Comparison of ENCODE assay signal across 21 cellular contexts in the genomic region with DNA sequence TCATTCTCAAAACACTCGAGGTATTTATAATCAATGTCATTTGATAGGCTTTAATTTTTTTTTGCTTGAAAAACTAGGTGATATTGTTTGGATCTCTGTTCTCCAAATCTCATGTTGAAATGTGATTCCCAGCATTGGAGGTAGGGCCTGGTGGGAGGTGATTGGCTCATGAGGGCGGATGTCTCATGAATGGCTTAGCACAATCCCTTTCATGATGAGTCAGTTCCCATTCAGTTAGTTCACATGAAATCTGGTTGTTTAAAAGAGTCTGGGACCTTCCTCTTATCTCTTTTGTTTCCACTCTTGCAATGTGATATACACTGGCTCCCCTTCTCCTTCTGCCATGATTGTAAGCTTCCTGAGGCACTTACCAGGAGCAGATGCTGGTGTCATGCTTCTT.
"Had no signal": no experiment of that assay in that cellular context is flagged by ENCODE, and none has a peak within 500 bp of the region (broad histone marks: within the 10 kb centered on the region; RNA-seq: fewer than 3 reads in every experiment).

No MANE protein-coding gene starts in this region.

- H3K27ac Mint-ChIP-seq: activated CD4-positive, alpha-beta T cell treated with anti-CD3 and anti-CD28 coated beads, Interleukin-2, amount 10 ng/mL, durations not matched to agents 7 days and 5 days; activated CD8-positive, alpha-beta T cell treated with anti-CD3 and anti-CD28 coated beads, Interleukin-2, amount 10 ng/mL, durations not matched to agents 7 days and 5 days; activated naive CD4-positive, alpha-beta T cell treated with anti-CD3 and anti-CD28 coated beads, Interleukin-2, amount 50 U/mL, for 72 hours; natural killer cell had no signal

- H3K9me3 Mint-ChIP-seq: activated CD4-positive, alpha-beta T cell treated with anti-CD3 and anti-CD28 coated beads, Interleukin-2, amount 10 ng/mL, durations not matched to agents 7 days and 5 days had no signal

- H3K4me3 ChIP-seq: ascending aorta, lower lobe of right lung, ovary, prostate gland, spleen, thoracic aorta, upper lobe of left lung had no signal

- H3K27me3 Mint-ChIP-seq: activated CD4-positive, alpha-beta T cell treated with anti-CD3 and anti-CD28 coated beads, Interleukin-2, amount 10 ng/mL, durations not matched to agents 7 days and 5 days had no signal

- DNase-seq: activated CD4-positive, alpha-beta T cell treated with anti-CD3 and anti-CD28 coated beads, Interleukin-2, amount 10 ng/mL, durations not matched to agents 7 days and 5 days; activated CD8-positive, alpha-beta T cell treated with anti-CD3 and anti-CD28 coated beads, Interleukin-2, amount 10 ng/mL, durations not matched to agents 7 days and 5 days; activated gamma-delta T cell treated with Interleukin-2 at 50 U/mL for 16 hours; activated T-cell treated with anti-CD3 and anti-CD28 coated beads, Interleukin-2, amount 50 U/mL, for 1 hour; cerebellar nuclear complex; lower lobe of right lung; natural killer cell; ovary; spleen; stimulated activated CD4-positive, alpha-beta T cell treated with anti-CD3 and anti-CD28 coated beads, Interleukin-4, amount 100 ng/mL, for 1 hour; stimulated activated naive CD4-positive, alpha-beta T cell; SW 1271; T-helper 2 cell; upper lobe of left lung had no signal

- H3K27me3 ChIP-seq: ascending aorta, ovary, spleen, upper lobe of left lung had no signal

- H3K4me3 Mint-ChIP-seq: activated CD4-positive, alpha-beta T cell treated with anti-CD3 and anti-CD28 coated beads, Interleukin-2, amount 10 ng/mL, durations not matched to agents 7 days and 5 days; activated CD8-positive, alpha-beta T cell treated with anti-CD3 and anti-CD28 coated beads, Interleukin-2, amount 10 ng/mL, durations not matched to agents 7 days and 5 days; natural killer cell had no signal

- ATAC-seq: activated CD4-positive, CD25-positive, alpha-beta regulatory T cell treated with anti-CD3 and anti-CD28 coated beads, Interleukin-2, amount 50 U/mL, for 24 hours; activated CD8-positive, alpha-beta T cell treated with anti-CD3 and anti-CD28 coated beads, Interleukin-2, amount 10 ng/mL, durations not matched to agents 7 days and 5 days; activated naive CD4-positive, alpha-beta T cell treated with anti-CD3 and anti-CD28 coated beads, Interleukin-2, amount 50 U/mL, for 72 hours; left lobe of liver; lower lobe of right lung; natural killer cell had no signal

- H3K4me1 Mint-ChIP-seq: activated CD4-positive, alpha-beta T cell treated with anti-CD3 and anti-CD28 coated beads, Interleukin-2, amount 10 ng/mL, durations not matched to agents 7 days and 5 days; natural killer cell had no signal

- H3K36me3 ChIP-seq: ascending aorta, lower lobe of right lung, ovary, prostate gland, spleen, thoracic aorta, upper lobe of left lung had no signal

- H3K27ac ChIP-seq: ascending aorta, lower lobe of right lung, ovary, prostate gland, spleen, thoracic aorta, upper lobe of left lung, VCaP had no signal

- H3K9me3 ChIP-seq: ascending aorta, lower lobe of right lung, ovary, prostate gland, spleen, thoracic aorta, upper lobe of left lung had no signal

- H3K4me1 ChIP-seq: ascending aorta, lower lobe of right lung, prostate gland, spleen, upper lobe of left lung had no signal

- H3K36me3 Mint-ChIP-seq: activated naive CD4-positive, alpha-beta T cell treated with anti-CD3 and anti-CD28 coated beads, Interleukin-2, amount 50 U/mL, for 72 hours; natural killer cell had no signal
